33 cellular contexts compared by ENCODE assay signal in the genomic region with DNA sequence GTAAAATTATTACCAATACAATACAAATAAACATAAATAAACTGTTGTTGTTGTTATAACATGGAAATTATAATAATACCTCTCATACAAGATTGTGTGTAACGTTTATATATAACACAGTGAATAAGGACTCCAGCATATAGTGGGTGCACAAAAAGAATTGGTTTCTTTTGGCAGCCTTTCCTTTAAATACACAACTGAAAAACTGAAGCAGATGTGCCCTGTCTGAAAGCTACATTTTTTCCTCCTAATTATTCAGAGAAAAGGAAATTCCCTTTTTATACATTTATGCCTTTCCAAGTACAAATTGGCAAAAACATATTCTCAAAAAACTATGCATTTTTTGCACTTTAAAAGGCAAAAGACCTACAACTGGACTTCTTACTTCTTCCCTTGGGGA.
"Had no signal": no experiment of that assay in that cellular context is flagged by ENCODE, and none has a peak within 500 bp of the region (broad histone marks: within the 10 kb centered on the region; RNA-seq: fewer than 3 reads in every experiment).

No MANE protein-coding gene starts in this region.

- DNase-seq: activated B cell treated with CpG ODN at 0.5 μM for 24 hours; activated CD4-positive, alpha-beta T cell treated with anti-CD3 and anti-CD28 coated beads, Interleukin-2, amount 50 U/mL, for 1 hour; activated CD8-positive, alpha-beta memory T cell treated with anti-CD3 and anti-CD28 coated beads, Interleukin-2, amount 10 ng/mL, durations not matched to agents 7 days and 5 days; activated CD8-positive, alpha-beta T cell treated with anti-CD3 and anti-CD28 coated beads, Interleukin-2, amount 10 ng/mL, durations not matched to agents 7 days and 5 days; activated naive CD4-positive, alpha-beta T cell treated with Interleukin-2 at 50 U/mL for 16 hours; activated T-cell treated with anti-CD3 and anti-CD28 coated beads, Interleukin-2, amount 50 U/mL, for 72 hours; adrenal gland; aorta; cerebellar nuclear complex; endodermal cell; kidney glomerular epithelial cell; left ventricle myocardium superior; mucosa of descending colon; ovary; sigmoid colon; small intestine; stimulated activated CD4-positive, alpha-beta T cell treated with anti-CD3 and anti-CD28 coated beads, Interleukin-4, amount 100 ng/mL, for 4 hours; stimulated activated CD8-positive, alpha-beta memory T cell treated with anti-CD3 and anti-CD28 coated beads, Interleukin-4, amount 100 ng/mL, for 48 hours; stimulated activated naive CD8-positive, alpha-beta T cell treated with anti-CD3 and anti-CD28 coated beads, Interleukin-15, amount 100 ng/mL, for 72 hours; substantia nigra; T-helper 1 cell; thyroid gland; upper lobe of right lung had no signal

- H3K4me1 Mint-ChIP-seq: activated B cell treated with CpG ODN at 0.5 μM for 24 hours; activated CD8-positive, alpha-beta memory T cell treated with anti-CD3 and anti-CD28 coated beads, Interleukin-2, amount 10 ng/mL, durations not matched to agents 7 days and 5 days; stimulated activated memory B cell treated with anti-CD40 and anti-IgM and Interleukin-4, amounts not matched to agents 10 μg/mL and 1 μg/mL and 100 μg/mL, for 72 hours; stimulated activated naive CD8-positive, alpha-beta T cell treated with anti-CD3 and anti-CD28 coated beads, Interleukin-15, amount 100 ng/mL, for 72 hours had no signal

- H3K27me3 ChIP-seq: adrenal gland, cardiac muscle cell, heart right ventricle, neutrophil, ovary, sigmoid colon, thyroid gland, upper lobe of right lung had no signal

- H3K4me1 ChIP-seq: adrenal gland, sigmoid colon, thyroid gland, upper lobe of right lung had no signal

- H3K27ac ChIP-seq: cardiac muscle cell, heart right ventricle, neutrophil, sigmoid colon, thyroid gland, upper lobe of right lung had no signal

- H3K9me3 ChIP-seq: adrenal gland, heart right ventricle, mucosa of descending colon, neutrophil, ovary, thyroid gland, upper lobe of right lung had no signal

- H3K4me3 Mint-ChIP-seq: activated B cell treated with CpG ODN at 0.5 μM for 24 hours; activated CD8-positive, alpha-beta memory T cell treated with anti-CD3 and anti-CD28 coated beads, Interleukin-2, amount 10 ng/mL, durations not matched to agents 7 days and 5 days; activated CD8-positive, alpha-beta T cell treated with anti-CD3 and anti-CD28 coated beads, Interleukin-2, amount 10 ng/mL, durations not matched to agents 7 days and 5 days; activated naive CD8-positive, alpha-beta T cell; activated T-cell treated with anti-CD3 and anti-CD28 coated beads, Interleukin-2, amount 50 U/mL, for 72 hours; brain; dendritic cell treated with granulocyte-macrophage colony-stimulating factor and Interleukin-4, amounts not matched to agents 40 ng/mL and 50 ng/mL, for 4 days; endodermal cell; natural killer cell treated with Interleukin-12 subunit alpha and Interleukin-12 subunit beta and Interleukin-15 and Interleukin-18, amount 100 ng/mL, for 72 hours; stimulated activated memory B cell treated with anti-CD40 and anti-IgM and Interleukin-4, amounts not matched to agents 10 μg/mL and 1 μg/mL and 100 μg/mL, for 72 hours; stimulated activated naive CD8-positive, alpha-beta T cell treated with anti-CD3 and anti-CD28 coated beads, Interleukin-15, amount 100 ng/mL, for 72 hours; T-helper 2 cell treated with Interferon-gamma antibody and Interleukin-4, amounts not matched to agents 5 μg/mL and 100 μg/mL, for 36 hours had no signal

- H3K36me3 Mint-ChIP-seq: activated CD8-positive, alpha-beta memory T cell treated with anti-CD3 and anti-CD28 coated beads, Interleukin-2, amount 10 ng/mL, durations not matched to agents 7 days and 5 days; activated naive CD8-positive, alpha-beta T cell; brain; stimulated activated memory B cell treated with anti-CD40 and anti-IgM and Interleukin-4, amounts not matched to agents 10 μg/mL and 1 μg/mL and 100 μg/mL, for 72 hours had no signal

- H3K36me3 ChIP-seq: adrenal gland, cardiac muscle cell, heart right ventricle, neutrophil, ovary, sigmoid colon, thyroid gland, upper lobe of right lung had no signal

- H3K9me3 Mint-ChIP-seq: activated T-cell treated with anti-CD3 and anti-CD28 coated beads, Interleukin-2, amount 50 U/mL, for 72 hours; endodermal cell had no signal

- H3K4me3 ChIP-seq: adrenal gland, cardiac muscle cell, heart right ventricle, mucosa of descending colon, ovary, sigmoid colon, thyroid gland, upper lobe of right lung had no signal

- H3K27ac Mint-ChIP-seq: activated B cell treated with CpG ODN at 0.5 μM for 24 hours; activated CD8-positive, alpha-beta memory T cell treated with anti-CD3 and anti-CD28 coated beads, Interleukin-2, amount 10 ng/mL, durations not matched to agents 7 days and 5 days; activated CD8-positive, alpha-beta T cell treated with anti-CD3 and anti-CD28 coated beads, Interleukin-2, amount 10 ng/mL, durations not matched to agents 7 days and 5 days; activated naive CD8-positive, alpha-beta T cell; activated T-cell treated with anti-CD3 and anti-CD28 coated beads, Interleukin-2, amount 50 U/mL, for 72 hours; brain; dendritic cell treated with granulocyte-macrophage colony-stimulating factor and Interleukin-4, amounts not matched to agents 40 ng/mL and 50 ng/mL, for 4 days; endodermal cell; natural killer cell treated with Interleukin-12 subunit alpha and Interleukin-12 subunit beta and Interleukin-15 and Interleukin-18, amount 100 ng/mL, for 72 hours; progenitor cell of endocrine pancreas; stimulated activated memory B cell treated with anti-CD40 and anti-IgM and Interleukin-4, amounts not matched to agents 10 μg/mL and 1 μg/mL and 100 μg/mL, for 72 hours; stimulated activated naive CD8-positive, alpha-beta T cell treated with anti-CD3 and anti-CD28 coated beads, Interleukin-15, amount 100 ng/mL, for 72 hours; T-helper 2 cell treated with Interferon-gamma antibody and Interleukin-4, amounts not matched to agents 5 μg/mL and 100 μg/mL, for 36 hours had no signal

- H3K27me3 Mint-ChIP-seq: activated B cell treated with CpG ODN at 0.5 μM for 24 hours; dendritic cell treated with granulocyte-macrophage colony-stimulating factor and Interleukin-4, amounts not matched to agents 40 ng/mL and 50 ng/mL, for 4 days; progenitor cell of endocrine pancreas; stimulated activated memory B cell treated with anti-CD40 and anti-IgM and Interleukin-4, amounts not matched to agents 10 μg/mL and 1 μg/mL and 100 μg/mL, for 72 hours had no signal
